ENCODE assay signal across 34 cellular contexts in genomic region chr11:113954235-113954634, GRCh38. TPM values are rescaled to one million over a fixed set of nuclear protein-coding genes. Genes with fewer than 3 reads are reported as not detected.
"Had no signal": no experiment of that assay in that cellular context is flagged by ENCODE, and none has a peak within 500 bp of the region (broad histone marks: within the 10 kb centered on the region; RNA-seq: fewer than 3 reads in every experiment).

No MANE protein-coding gene starts in this region.

- H3K36me3 Mint-ChIP-seq: mesothelial cell of epicardium; naive B cell; naive thymus-derived CD8-positive, alpha-beta T cell had no signal

- H3K4me3 ChIP-seq: colonic mucosa, esophagus squamous epithelium, gastrocnemius medialis, heart right ventricle, left lung, lower lobe of right lung, mucosa of descending colon had no signal

- FAIRE-seq: endometrium, islet of Langerhans, keratinocyte had no signal

- H3K9me3 ChIP-seq: colonic mucosa, esophagus squamous epithelium, gastrocnemius medialis, heart right ventricle, left lung, lower lobe of right lung, mucosa of descending colon had no signal

- H3K27ac ChIP-seq: colonic mucosa, esophagus squamous epithelium, gastrocnemius medialis, heart right ventricle, left lung, lower lobe of right lung had no signal

- H3K27ac Mint-ChIP-seq: dendritic cell treated with granulocyte-macrophage colony-stimulating factor and Interleukin-4, amounts not matched to agents 40 ng/mL and 50 ng/mL, for 4 days; effector memory CD8-positive, alpha-beta T cell; endodermal cell; mesothelial cell of epicardium had no signal

- H3K4me1 Mint-ChIP-seq: mesothelial cell of epicardium; naive thymus-derived CD8-positive, alpha-beta T cell had no signal

- H3K9me3 Mint-ChIP-seq: dendritic cell treated with granulocyte-macrophage colony-stimulating factor and Interleukin-4, amounts not matched to agents 40 ng/mL and 50 ng/mL, for 4 days; effector memory CD8-positive, alpha-beta T cell; endodermal cell; mesothelial cell of epicardium; naive thymus-derived CD8-positive, alpha-beta T cell had no signal

- H3K36me3 ChIP-seq: colonic mucosa, esophagus squamous epithelium, gastrocnemius medialis, heart right ventricle, left lung, lower lobe of right lung had no signal

- DNase-seq: colonic mucosa; cortex of kidney; effector CD8-positive, alpha-beta T cell; effector memory CD8-positive, alpha-beta T cell; endodermal cell; esophagus squamous epithelium; foreskin fibroblast; foreskin melanocyte; gastrocnemius medialis; glutamatergic neuron; head of caudate nucleus; heart right ventricle; hippocampal formation; left cardiac atrium; left lung; left ventricle myocardium superior; lower lobe of right lung; mesenchymal stem cell; mucosa of descending colon; naive B cell; naive thymus-derived CD8-positive, alpha-beta T cell had no signal

- H3K4me1 ChIP-seq: colonic mucosa, esophagus squamous epithelium, gastrocnemius medialis, heart right ventricle, lower lobe of right lung had no signal

- H3K27me3 ChIP-seq: colonic mucosa had no signal

- H3K4me3 Mint-ChIP-seq: dendritic cell treated with granulocyte-macrophage colony-stimulating factor and Interleukin-4, amounts not matched to agents 40 ng/mL and 50 ng/mL, for 4 days; effector memory CD8-positive, alpha-beta T cell; endodermal cell; mesothelial cell of epicardium; naive B cell; naive thymus-derived CD8-positive, alpha-beta T cell had no signal

- ATAC-seq: effector memory CD8-positive, alpha-beta T cell; gastrocnemius medialis; heart right ventricle; left cardiac atrium; left lung; left ventricle myocardium superior; lower lobe of right lung; mucosa of descending colon; naive thymus-derived CD8-positive, alpha-beta T cell had no signal

RNA-seq across cellular contexts. Expression of gene HTR3A, which starts 20.7 kb away (rescaled TPM):
- total RNA-seq: dermis microvascular lymphatic vessel endothelial cell; esophagus squamous epithelium; gastrocnemius medialis; glomerular endothelial cell; left ventricle myocardium superior; lower lobe of right lung; lung microvascular endothelial cell; mesenteric fat pad; mesothelial cell of epicardium; myocyte; naive thymus-derived CD8-positive, alpha-beta T cell had no signal
- polyA plus RNA-seq: keratinocyte; naive thymus-derived CD8-positive, alpha-beta T cell had no signal

RNA-seq across cellular contexts. Expression of gene HTR3B, which starts 49.6 kb away (rescaled TPM):
- total RNA-seq: colonic mucosa; dermis microvascular lymphatic vessel endothelial cell; endodermal cell; epithelial cell of proximal tubule; gastrocnemius medialis; glomerular endothelial cell; heart right ventricle; kidney epithelial cell; left cardiac atrium; left lung; left ventricle myocardium superior; lower leg skin; lower lobe of right lung; lung microvascular endothelial cell; mesenteric fat pad; mesothelial cell of epicardium; mucosa of descending colon; myocyte; naive thymus-derived CD8-positive, alpha-beta T cell had no signal
- polyA plus RNA-seq: heart right ventricle; keratinocyte; naive thymus-derived CD8-positive, alpha-beta T cell had no signal
